ENCODE assay signal across 41 cellular contexts in the genomic region with DNA sequence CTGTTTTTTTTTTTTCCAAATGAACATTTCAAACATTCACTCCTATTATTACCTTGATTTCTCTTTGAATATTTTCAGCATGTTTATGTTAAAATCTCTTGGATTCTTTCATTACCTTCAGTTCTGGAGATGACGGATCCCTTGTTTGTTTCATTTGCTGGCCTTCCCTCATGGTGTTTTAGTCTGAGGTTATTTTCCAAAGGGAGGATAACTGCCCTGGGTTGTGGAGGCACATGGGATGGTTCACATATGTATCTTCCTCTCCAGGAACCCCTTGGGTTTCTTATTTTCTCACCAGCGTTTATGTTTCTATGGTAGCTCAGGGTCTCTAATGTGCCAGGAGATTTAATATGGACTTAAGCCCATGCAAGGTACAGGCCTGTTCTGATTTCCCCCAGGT. TPM values are rescaled to one million over a fixed set of nuclear protein-coding genes. Genes with fewer than 3 reads are reported as not detected.
"Had no signal": no experiment of that assay in that cellular context is flagged by ENCODE, and none has a peak within 500 bp of the region (broad histone marks: within the 10 kb centered on the region; RNA-seq: fewer than 3 reads in every experiment).

No MANE protein-coding gene starts in this region.

- H3K9me3 ChIP-seq: adrenal gland, body of pancreas, breast epithelium had no signal

- H3K27me3 ChIP-seq: adrenal gland, body of pancreas, brain microvascular endothelial cell, breast epithelium had no signal

- H3K4me1 ChIP-seq: adrenal gland, breast epithelium had no signal

- FAIRE-seq: astrocyte, TTC549 had no signal

- H3K9me3 Mint-ChIP-seq: activated CD4-positive, alpha-beta memory T cell treated with anti-CD3 and anti-CD28 coated beads, Interleukin-2, amount 10 ng/mL, durations not matched to agents 7 days and 5 days; activated CD4-positive, alpha-beta T cell treated with anti-CD3 and anti-CD28 coated beads, Interleukin-2, amount 10 ng/mL, durations not matched to agents 7 days and 5 days; activated naive CD4-positive, alpha-beta T cell treated with anti-CD3 and anti-CD28 coated beads for 36 hours; activated naive CD8-positive, alpha-beta T cell treated with anti-CD3 and anti-CD28 coated beads for 36 hours; activated T-cell treated with anti-CD3 and anti-CD28 coated beads, Interleukin-2, amount 50 U/mL, for 24 hours; activated T-helper 2 cell treated with anti-CD3 and anti-CD28 coated beads, Interferon-gamma antibody, Interleukin-2, Interleukin-4, amounts not matched to agents 10 μg/mL and 5 μg/mL and 100 μg/mL, durations not matched to agents 14 hours and 24 hours and 36 hours; central memory CD8-positive, alpha-beta T cell; T-helper 1 cell treated with Interleukin-12 subunit alpha and Interleukin-12 subunit beta and Interleukin-4 antibody, amounts not matched to agents 30 μg/mL and 1 μg/mL, for 36 hours; T-helper 2 cell treated with Interferon-gamma antibody and Interleukin-4, amounts not matched to agents 5 μg/mL and 100 μg/mL, for 36 hours had no signal

- H3K27me3 Mint-ChIP-seq: activated CD4-positive, alpha-beta T cell treated with anti-CD3 and anti-CD28 coated beads for 36 hours; activated CD4-positive, alpha-beta T cell treated with anti-CD3 and anti-CD28 coated beads, Interleukin-2, amount 10 ng/mL, durations not matched to agents 7 days and 5 days; activated CD8-positive, alpha-beta memory T cell treated with anti-CD3 and anti-CD28 coated beads, Interleukin-2, amount 10 ng/mL, durations not matched to agents 7 days and 5 days; activated naive CD8-positive, alpha-beta T cell treated with anti-CD3 and anti-CD28 coated beads for 36 hours; activated T-cell treated with anti-CD3 and anti-CD28 coated beads, Interleukin-2, amount 50 U/mL, for 24 hours; central memory CD8-positive, alpha-beta T cell had no signal

- DNase-seq: activated CD4-positive, alpha-beta memory T cell treated with anti-CD3 and anti-CD28 coated beads, Interleukin-2, amount 10 ng/mL, durations not matched to agents 7 days and 5 days; activated CD4-positive, alpha-beta T cell treated with anti-CD3 and anti-CD28 coated beads for 1 hour; activated CD4-positive, alpha-beta T cell treated with anti-CD3 and anti-CD28 coated beads for 36 hours; activated CD4-positive, alpha-beta T cell treated with anti-CD3 and anti-CD28 coated beads for 48 hours; activated CD4-positive, alpha-beta T cell treated with anti-CD3 and anti-CD28 coated beads, Interleukin-2, amount 10 ng/mL, durations not matched to agents 7 days and 5 days; activated CD4-positive, alpha-beta T cell treated with anti-CD3 and anti-CD28 coated beads, Interleukin-2, amount 50 U/mL, for 48 hours; activated CD4-positive, CD25-positive, alpha-beta regulatory T cell; activated CD8-positive, alpha-beta memory T cell treated with anti-CD3 and anti-CD28 coated beads for 24 hours; activated CD8-positive, alpha-beta memory T cell treated with anti-CD3 and anti-CD28 coated beads, Interleukin-2, amount 10 ng/mL, durations not matched to agents 7 days and 5 days; activated CD8-positive, alpha-beta memory T cell treated with anti-CD3 and anti-CD28 coated beads, Interleukin-2, amount 50 U/mL, for 48 hours; activated CD8-positive, alpha-beta T cell treated with anti-CD3 and anti-CD28 coated beads, Interleukin-2, amount 10 ng/mL, durations not matched to agents 7 days and 5 days; activated effector memory CD4-positive, alpha-beta T cell treated with Interleukin-2 at 50 U/mL for 16 hours; activated gamma-delta T cell; activated naive CD4-positive, alpha-beta T cell; activated naive CD4-positive, alpha-beta T cell treated with anti-CD3 and anti-CD28 coated beads for 36 hours; activated naive CD4-positive, alpha-beta T cell treated with anti-CD3 and anti-CD28 coated beads, Interleukin-2, amount 50 U/mL, for 16 hours; activated naive CD8-positive, alpha-beta T cell treated with anti-CD3 and anti-CD28 coated beads for 36 hours; activated T-cell treated with anti-CD3 and anti-CD28 coated beads, Interleukin-2, amount 50 U/mL, for 24 hours; activated T-cell treated with anti-CD3 and anti-CD28 coated beads, Interleukin-2, amount 50 U/mL, for 48 hours; adrenal gland; amniotic stem cell; aorta; body of pancreas; brain microvascular endothelial cell; caudate nucleus; cerebellar nuclear complex; SW 1271; T-helper 1 cell; T-helper 2 cell; T-helper 9 cell; WERI-Rb-1 had no signal

- H3K36me3 ChIP-seq: adrenal gland, brain microvascular endothelial cell, breast epithelium, WERI-Rb-1 had no signal

- H3K36me3 Mint-ChIP-seq: activated CD8-positive, alpha-beta memory T cell treated with anti-CD3 and anti-CD28 coated beads, Interleukin-2, amount 10 ng/mL, durations not matched to agents 7 days and 5 days; activated naive CD4-positive, alpha-beta T cell treated with anti-CD3 and anti-CD28 coated beads, Interleukin-2, amount 50 U/mL, for 72 hours; activated naive CD8-positive, alpha-beta T cell treated with anti-CD3 and anti-CD28 coated beads for 36 hours; WTC11 had no signal

- H3K4me3 ChIP-seq: adrenal gland, body of pancreas, breast epithelium had no signal

- ATAC-seq: activated CD4-positive, alpha-beta T cell treated with anti-CD3 and anti-CD28 coated beads for 36 hours; activated CD4-positive, CD25-positive, alpha-beta regulatory T cell treated with anti-CD3 and anti-CD28 coated beads, Interleukin-2, amount 50 U/mL, for 24 hours; activated CD8-positive, alpha-beta memory T cell treated with anti-CD3 and anti-CD28 coated beads, Interleukin-2, amount 10 ng/mL, durations not matched to agents 7 days and 5 days; activated CD8-positive, alpha-beta T cell treated with anti-CD3 and anti-CD28 coated beads, Interleukin-2, amount 10 ng/mL, durations not matched to agents 7 days and 5 days; activated naive CD4-positive, alpha-beta T cell treated with anti-CD3 and anti-CD28 coated beads, Interleukin-2, amount 50 U/mL, for 72 hours; body of pancreas; WTC11 had no signal

- H3K4me3 Mint-ChIP-seq: activated CD4-positive, alpha-beta memory T cell treated with anti-CD3 and anti-CD28 coated beads, Interleukin-2, amount 10 ng/mL, durations not matched to agents 7 days and 5 days; activated CD4-positive, alpha-beta T cell treated with anti-CD3 and anti-CD28 coated beads for 36 hours; activated CD4-positive, alpha-beta T cell treated with anti-CD3 and anti-CD28 coated beads, Interleukin-2, amount 10 ng/mL, durations not matched to agents 7 days and 5 days; activated CD8-positive, alpha-beta memory T cell treated with anti-CD3 and anti-CD28 coated beads, Interleukin-2, amount 10 ng/mL, durations not matched to agents 7 days and 5 days; activated CD8-positive, alpha-beta T cell treated with anti-CD3 and anti-CD28 coated beads, Interleukin-2, amount 10 ng/mL, durations not matched to agents 7 days and 5 days; activated naive CD4-positive, alpha-beta T cell treated with anti-CD3 and anti-CD28 coated beads for 36 hours; activated naive CD8-positive, alpha-beta T cell treated with anti-CD3 and anti-CD28 coated beads for 36 hours; activated T-cell treated with anti-CD3 and anti-CD28 coated beads, Interleukin-2, amount 50 U/mL, for 24 hours; central memory CD8-positive, alpha-beta T cell; T-helper 1 cell treated with Interleukin-12 subunit alpha and Interleukin-12 subunit beta and Interleukin-4 antibody, amounts not matched to agents 30 μg/mL and 1 μg/mL, for 36 hours; T-helper 2 cell treated with Interferon-gamma antibody and Interleukin-4, amounts not matched to agents 5 μg/mL and 100 μg/mL, for 36 hours; WTC11 had no signal

- H3K27ac ChIP-seq: adrenal gland, body of pancreas, brain microvascular endothelial cell, breast epithelium, WERI-Rb-1 had no signal

- H3K4me1 Mint-ChIP-seq: activated CD4-positive, alpha-beta memory T cell treated with anti-CD3 and anti-CD28 coated beads, Interleukin-2, amount 10 ng/mL, durations not matched to agents 7 days and 5 days; activated CD4-positive, alpha-beta T cell treated with anti-CD3 and anti-CD28 coated beads for 36 hours; activated CD4-positive, alpha-beta T cell treated with anti-CD3 and anti-CD28 coated beads, Interleukin-2, amount 10 ng/mL, durations not matched to agents 7 days and 5 days; activated CD8-positive, alpha-beta memory T cell treated with anti-CD3 and anti-CD28 coated beads, Interleukin-2, amount 10 ng/mL, durations not matched to agents 7 days and 5 days; activated naive CD8-positive, alpha-beta T cell treated with anti-CD3 and anti-CD28 coated beads for 36 hours; central memory CD8-positive, alpha-beta T cell had no signal

- H3K27ac Mint-ChIP-seq: activated CD4-positive, alpha-beta memory T cell treated with anti-CD3 and anti-CD28 coated beads, Interleukin-2, amount 10 ng/mL, durations not matched to agents 7 days and 5 days; activated CD4-positive, alpha-beta T cell treated with anti-CD3 and anti-CD28 coated beads for 36 hours; activated CD4-positive, alpha-beta T cell treated with anti-CD3 and anti-CD28 coated beads, Interleukin-2, amount 10 ng/mL, durations not matched to agents 7 days and 5 days; activated CD8-positive, alpha-beta memory T cell treated with anti-CD3 and anti-CD28 coated beads, Interleukin-2, amount 10 ng/mL, durations not matched to agents 7 days and 5 days; activated CD8-positive, alpha-beta T cell treated with anti-CD3 and anti-CD28 coated beads, Interleukin-2, amount 10 ng/mL, durations not matched to agents 7 days and 5 days; activated naive CD4-positive, alpha-beta T cell treated with anti-CD3 and anti-CD28 coated beads for 36 hours; activated naive CD4-positive, alpha-beta T cell treated with anti-CD3 and anti-CD28 coated beads, Interleukin-2, amount 50 U/mL, for 72 hours; activated naive CD8-positive, alpha-beta T cell treated with anti-CD3 and anti-CD28 coated beads for 36 hours; activated T-cell treated with anti-CD3 and anti-CD28 coated beads, Interleukin-2, amount 50 U/mL, for 24 hours; activated T-helper 2 cell treated with anti-CD3 and anti-CD28 coated beads, Interferon-gamma antibody, Interleukin-2, Interleukin-4, amounts not matched to agents 10 μg/mL and 5 μg/mL and 100 μg/mL, durations not matched to agents 14 hours and 24 hours and 36 hours; T-helper 1 cell treated with Interleukin-12 subunit alpha and Interleukin-12 subunit beta and Interleukin-4 antibody, amounts not matched to agents 30 μg/mL and 1 μg/mL, for 36 hours; T-helper 2 cell treated with Interferon-gamma antibody and Interleukin-4, amounts not matched to agents 5 μg/mL and 100 μg/mL, for 36 hours; WTC11 had no signal

RNA-seq across cellular contexts. Expression of a gene that starts 36.3 kb away (rescaled TPM):
- total RNA-seq: activated CD4-positive, alpha-beta memory T cell treated with anti-CD3 and anti-CD28 coated beads, Interleukin-2, amount 10 ng/mL, durations not matched to agents 7 days and 5 days; activated CD4-positive, alpha-beta T cell treated with anti-CD3 and anti-CD28 coated beads for 36 hours; activated CD4-positive, alpha-beta T cell treated with anti-CD3 and anti-CD28 coated beads, Interleukin-2, amount 10 ng/mL, durations not matched to agents 7 days and 5 days; activated CD8-positive, alpha-beta memory T cell treated with anti-CD3 and anti-CD28 coated beads, Interleukin-2, amount 10 ng/mL, durations not matched to agents 7 days and 5 days; activated CD8-positive, alpha-beta T cell treated with anti-CD3 and anti-CD28 coated beads, Interleukin-2, amount 10 ng/mL, durations not matched to agents 7 days and 5 days; activated naive CD4-positive, alpha-beta T cell treated with anti-CD3 and anti-CD28 coated beads for 36 hours; activated naive CD4-positive, alpha-beta T cell treated with anti-CD3 and anti-CD28 coated beads, Interleukin-2, amount 50 U/mL, for 72 hours; activated naive CD8-positive, alpha-beta T cell treated with anti-CD3 and anti-CD28 coated beads for 36 hours; activated T-helper 2 cell treated with anti-CD3 and anti-CD28 coated beads, Interferon-gamma antibody, Interleukin-2, Interleukin-4, amounts not matched to agents 10 μg/mL and 5 μg/mL and 100 μg/mL, durations not matched to agents 14 hours and 24 hours and 36 hours; astrocyte; body of pancreas; WTC11 had no signal
